In genomic region chr12:94644141-94644575, GRCh38 we compare ENCODE assay signal across 8 cellular contexts. TPM values are rescaled to one million over a fixed set of nuclear protein-coding genes. Genes with fewer than 3 reads are reported as not detected.
DNase-seq lines count a peak whose midpoint lies in the region; ATAC-seq, FAIRE-seq and TF ChIP-seq lines count a peak whose summit lies in the region.

No MANE protein-coding gene starts in this region.

- peak overlapping the region; percentile 74 for H3K4me2 ChIP-seq in astrocyte (ENCODE audit: low read length)

- H3K4me3 ChIP-seq in astrocyte (ENCODE audit: insufficient read depth, low read depth, low read length) = peak overlapping the region; percentile 31
- peak overlapping the region; percentile 1 to 39 for H3K4me3 ChIP-seq in mucosa of rectum (ENCODE audit: low read length in 2 of 2)

- H3K9me3 ChIP-seq in astrocyte (ENCODE audit: insufficient read depth, low read depth, low read length) (no peaks in the 10 kb centered on the region), mucosa of rectum (ENCODE audit: control insufficient read depth in 2 of 2, low read length in 2 of 2) (no peaks in the 10 kb centered on the region)

- peak overlapping the region; percentile 77 for H3K27ac Mint-ChIP-seq in astrocyte (ENCODE audit: unreplicated experiment)

- peaks cover under 1% of the 10 kb centered on the region for H3K36me3 Mint-ChIP-seq in astrocyte (ENCODE audit: low read depth, unreplicated experiment)

- no peaks in the 10 kb centered on the region for H3K27me3 Mint-ChIP-seq in astrocyte (ENCODE audit: low read depth, unreplicated experiment)

- H3K36me3 ChIP-seq in astrocyte (ENCODE audit: insufficient read depth, low read length) (no peaks in the 10 kb centered on the region), mucosa of rectum (ENCODE audit: control insufficient read depth in 2 of 2, insufficient read depth in 2 of 2, low read length in 2 of 2) (no peaks in the 10 kb centered on the region)

- peak overlapping the region; percentile 48 for H3K27ac ChIP-seq in astrocyte (ENCODE audit: low read depth, low read length)
- H3K27ac ChIP-seq in mucosa of rectum (ENCODE audit: low read depth in 2 of 2, low read length in 2 of 2) = peak overlapping the region; percentile 53 to 55

- no peak for TF ChIP-seq CTCF in astrocyte (IDR thresholded peaks at IDR 0.05; ENCODE audit: insufficient read depth, low read depth, low read length)

- H3K4me1 Mint-ChIP-seq in astrocyte (ENCODE audit: low read depth, unreplicated experiment) = peaks cover 16% of the 10 kb centered on the region

- H3K9ac ChIP-seq in astrocyte (ENCODE audit: low read length) = peak overlapping the region; percentile 37
- H3K9ac ChIP-seq in mucosa of rectum (ENCODE audit: low read depth in 1 of 2, low read length in 2 of 2) = no peak overlapping the region

- H4K20me1 ChIP-seq in astrocyte (ENCODE audit: insufficient read depth, low read length) = no peaks in the 10 kb centered on the region

- no peak overlapping the region for H3K4me3 Mint-ChIP-seq in astrocyte (ENCODE audit: unreplicated experiment)

- H3K27me3 ChIP-seq in astrocyte (ENCODE audit: insufficient read depth, low read length) (peaks cover 19% of the 10 kb centered on the region), mucosa of rectum (ENCODE audit: control insufficient read depth in 2 of 2, insufficient read depth in 2 of 2, low read length in 2 of 2) (no peaks in the 10 kb centered on the region)

- no peaks in the 10 kb centered on the region for H3K79me2 ChIP-seq in astrocyte (ENCODE audit: insufficient read depth, low read length)

- peak; percentile 7 for DNase-seq in HS-27A (ENCODE audit: low read depth)
- peak; percentile 68 for DNase-seq in astrocyte (ENCODE audit: low read depth)
- no peak for DNase-seq in NCI-H1417 (lab: John Stamatoyannopoulos, UW)
- no peak for DNase-seq in NCI-H1930 (lab: John Stamatoyannopoulos, UW)
- no peak for DNase-seq in middle frontal gyrus (ENCODE audit: extremely low spot score, low spot score)
- no peak for DNase-seq in T-helper 9 cell

- peaks cover 15% of the 10 kb centered on the region for H3K4me1 ChIP-seq in astrocyte (ENCODE audit: insufficient read depth, low read length)
- no peaks in the 10 kb centered on the region for H3K4me1 ChIP-seq in mucosa of rectum (ENCODE audit: control insufficient read depth in 2 of 2, insufficient read depth in 2 of 2, low read length in 2 of 2)

- H2AFZ ChIP-seq in astrocyte (ENCODE audit: low read depth, low read length) = no peak overlapping the region

- peak; percentile 45 for ATAC-seq in GM19372 (IDR thresholded peaks at IDR 0.05; ENCODE audit: low read depth, unreplicated experiment)

- no peaks in the 10 kb centered on the region for H3K9me3 Mint-ChIP-seq in astrocyte (ENCODE audit: unreplicated experiment)

- FAIRE-seq in astrocyte (lab: Jason Lieb, UNC) = no peak

RNA-seq across cellular contexts. Expression of gene TMCC3, which starts 6.2 kb away (rescaled TPM):
- total RNA-seq in astrocyte = 2.8 and 3.5 TPM in 2 replicates

Comparison
In these comparisons a context has a peak if more than half of its experiments do, and no peak if none do; other contexts are left out.
1. DNase-seq: peak in HS-27A (single experiment) and astrocyte (single experiment); none in NCI-H1417 (0 of 3), NCI-H1930 (0 of 2), middle frontal gyrus (single experiment) and T-helper 9 cell (single experiment).